Comparison of ENCODE assay signal across 1 cellular context in genomic region chr14:68349900-68350323, GRCh38.
A peak's percentile ranks its signal among the peaks of the same experiment; 100 is the strongest.
TF ChIP-seq lines count a peak whose summit lies in the region.

No MANE protein-coding gene starts in this region.

TF ChIP-seq in HEK293, 187 proteins besides CTCF, POLR2A, EP300 and RAD21 (continued from another document and continues in another):
- TF ChIP-seq, protein P1, sequence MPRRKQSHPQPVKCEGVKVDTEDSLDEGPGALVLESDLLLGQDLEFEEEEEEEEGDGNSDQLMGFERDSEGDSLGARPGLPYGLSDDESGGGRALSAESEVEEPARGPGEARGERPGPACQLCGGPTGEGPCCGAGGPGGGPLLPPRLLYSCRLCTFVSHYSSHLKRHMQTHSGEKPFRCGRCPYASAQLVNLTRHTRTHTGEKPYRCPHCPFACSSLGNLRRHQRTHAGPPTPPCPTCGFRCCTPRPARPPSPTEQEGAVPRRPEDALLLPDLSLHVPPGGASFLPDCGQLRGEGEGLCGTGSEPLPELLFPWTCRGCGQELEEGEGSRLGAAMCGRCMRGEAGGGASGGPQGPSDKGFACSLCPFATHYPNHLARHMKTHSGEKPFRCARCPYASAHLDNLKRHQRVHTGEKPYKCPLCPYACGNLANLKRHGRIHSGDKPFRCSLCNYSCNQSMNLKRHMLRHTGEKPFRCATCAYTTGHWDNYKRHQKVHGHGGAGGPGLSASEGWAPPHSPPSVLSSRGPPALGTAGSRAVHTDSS (tag by site-specific recombination; IDR thresholded peaks at IDR 0.05) = no peak
- TF ChIP-seq GLIS2 (tag by site-specific recombination; IDR thresholded peaks at IDR 0.05) (no peak), SCRT1 (tag by site-specific recombination; IDR thresholded peaks at IDR 0.05; ENCODE audit: borderline replicate concordance) (no peak), ZNF555 (tag by site-specific recombination; conservative IDR thresholded peaks at IDR 0.05) (no peak), ZNF202 (tag by site-specific recombination; IDR thresholded peaks at IDR 0.05; ENCODE audit: borderline replicate concordance) (no peak), SP3 (tag by site-specific recombination; IDR thresholded peaks at IDR 0.05) (no peak), ZNF658 (tag by site-specific recombination; IDR thresholded peaks at IDR 0.05) (no peak), OSR2 (tag by site-specific recombination; IDR thresholded peaks at IDR 0.05) (peak; percentile 58; the same call in 1 of the 2 replicates), SALL2 (tag by site-specific recombination; IDR thresholded peaks at IDR 0.05; ENCODE audit: borderline replicate concordance) (no peak), ZNF121 (tag by site-specific recombination; IDR thresholded peaks at IDR 0.05) (no peak), TCF7L2 (IDR thresholded peaks at IDR 0.05; ENCODE audit: borderline replicate concordance, low read depth, low read length) (peak; percentile 99), ZNF776 (tag by site-specific recombination; IDR thresholded peaks at IDR 0.05; ENCODE audit: borderline replicate concordance) (no peak), ZNF529 (tag by site-specific recombination; IDR thresholded peaks at IDR 0.05; ENCODE audit: insufficient replicate concordance) (no peak), KLF1 (tag by site-specific recombination; IDR thresholded peaks at IDR 0.05) (no peak), ZNF600 (tag by site-specific recombination; IDR thresholded peaks at IDR 0.05) (peak; percentile 52; the same call in 1 of the 2 replicates), ZNF184 (tag by site-specific recombination; IDR thresholded peaks at IDR 0.05) (no peak), ZNF777 (tag by site-specific recombination; IDR thresholded peaks at IDR 0.05; ENCODE audit: borderline replicate concordance) (no peak), ZNF426 (tag by site-specific recombination; IDR thresholded peaks at IDR 0.05) (no peak), FEZF1 (tag by site-specific recombination; IDR thresholded peaks at IDR 0.05) (peak; percentile 79), ZNF148 (tag by site-specific recombination; IDR thresholded peaks at IDR 0.05; ENCODE audit: borderline replicate concordance) (no peak), ZNF785 (tag by site-specific recombination; IDR thresholded peaks at IDR 0.05) (no peak), ZNF280C (tag by site-specific recombination; IDR thresholded peaks at IDR 0.05) (no peak), HIC1 (tag by site-specific recombination; IDR thresholded peaks at IDR 0.05) (no peak), ZNF366 (tag by site-specific recombination; conservative IDR thresholded peaks at IDR 0.05) (no peak; the same call in 1 of the 2 replicates), ZNF843 (tag by site-specific recombination; IDR thresholded peaks at IDR 0.05) (peak; percentile 76), YY1 (tag by site-specific recombination; IDR thresholded peaks at IDR 0.05) (no peak), ZNF221 (tag by site-specific recombination; IDR thresholded peaks at IDR 0.05; ENCODE audit: borderline replicate concordance) (no peak), ZBTB48 (tag by site-specific recombination; IDR thresholded peaks at IDR 0.05) (no peak), ZNF223 (tag by site-specific recombination; IDR thresholded peaks at IDR 0.05) (no peak), ZNF624 (tag by site-specific recombination; IDR thresholded peaks at IDR 0.05) (no peak), TRIM28 (IDR thresholded peaks at IDR 0.05; ENCODE audit: borderline replicate concordance, low read length) (0 out of 2 replicates have a peak, but pooled peaks have one; percentile 57), ZNF23 (tag by site-specific recombination; IDR thresholded peaks at IDR 0.05; ENCODE audit: borderline replicate concordance) (no peak), ZNF621 (tag by site-specific recombination; IDR thresholded peaks at IDR 0.05) (no peak), HOXD13 (CRISPR knock-in tag; IDR thresholded peaks at IDR 0.05; ENCODE audit: borderline replicate concordance) (no peak), ZNF610 (tag by site-specific recombination; IDR thresholded peaks at IDR 0.05; ENCODE audit: borderline replicate concordance) (no peak), ZNF830 (tag by site-specific recombination; IDR thresholded peaks at IDR 0.05; ENCODE audit: low read depth) (no peak)
- TF ChIP-seq, protein P2, sequence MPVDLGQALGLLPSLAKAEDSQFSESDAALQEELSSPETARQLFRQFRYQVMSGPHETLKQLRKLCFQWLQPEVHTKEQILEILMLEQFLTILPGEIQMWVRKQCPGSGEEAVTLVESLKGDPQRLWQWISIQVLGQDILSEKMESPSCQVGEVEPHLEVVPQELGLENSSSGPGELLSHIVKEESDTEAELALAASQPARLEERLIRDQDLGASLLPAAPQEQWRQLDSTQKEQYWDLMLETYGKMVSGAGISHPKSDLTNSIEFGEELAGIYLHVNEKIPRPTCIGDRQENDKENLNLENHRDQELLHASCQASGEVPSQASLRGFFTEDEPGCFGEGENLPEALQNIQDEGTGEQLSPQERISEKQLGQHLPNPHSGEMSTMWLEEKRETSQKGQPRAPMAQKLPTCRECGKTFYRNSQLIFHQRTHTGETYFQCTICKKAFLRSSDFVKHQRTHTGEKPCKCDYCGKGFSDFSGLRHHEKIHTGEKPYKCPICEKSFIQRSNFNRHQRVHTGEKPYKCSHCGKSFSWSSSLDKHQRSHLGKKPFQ (tag by site-specific recombination; IDR thresholded peaks at IDR 0.05) = peak; percentile 26; the same call in 1 of the 2 replicates
- TF ChIP-seq, protein P3, sequence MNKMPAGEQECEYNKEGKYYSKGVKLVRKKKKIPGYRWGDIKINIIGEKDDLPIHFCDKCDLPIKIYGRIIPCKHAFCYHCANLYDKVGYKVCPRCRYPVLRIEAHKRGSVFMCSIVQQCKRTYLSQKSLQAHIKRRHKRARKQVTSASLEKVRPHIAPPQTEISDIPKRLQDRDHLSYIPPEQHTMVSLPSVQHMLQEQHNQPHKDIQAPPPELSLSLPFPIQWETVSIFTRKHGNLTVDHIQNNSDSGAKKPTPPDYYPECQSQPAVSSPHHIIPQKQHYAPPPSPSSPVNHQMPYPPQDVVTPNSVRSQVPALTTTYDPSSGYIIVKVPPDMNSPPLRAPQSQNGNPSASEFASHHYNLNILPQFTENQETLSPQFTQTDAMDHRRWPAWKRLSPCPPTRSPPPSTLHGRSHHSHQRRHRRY (tag by site-specific recombination; IDR thresholded peaks at IDR 0.05) = no peak
- TF ChIP-seq, protein P4, sequence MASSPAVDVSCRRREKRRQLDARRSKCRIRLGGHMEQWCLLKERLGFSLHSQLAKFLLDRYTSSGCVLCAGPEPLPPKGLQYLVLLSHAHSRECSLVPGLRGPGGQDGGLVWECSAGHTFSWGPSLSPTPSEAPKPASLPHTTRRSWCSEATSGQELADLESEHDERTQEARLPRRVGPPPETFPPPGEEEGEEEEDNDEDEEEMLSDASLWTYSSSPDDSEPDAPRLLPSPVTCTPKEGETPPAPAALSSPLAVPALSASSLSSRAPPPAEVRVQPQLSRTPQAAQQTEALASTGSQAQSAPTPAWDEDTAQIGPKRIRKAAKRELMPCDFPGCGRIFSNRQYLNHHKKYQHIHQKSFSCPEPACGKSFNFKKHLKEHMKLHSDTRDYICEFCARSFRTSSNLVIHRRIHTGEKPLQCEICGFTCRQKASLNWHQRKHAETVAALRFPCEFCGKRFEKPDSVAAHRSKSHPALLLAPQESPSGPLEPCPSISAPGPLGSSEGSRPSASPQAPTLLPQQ (tag by site-specific recombination; IDR thresholded peaks at IDR 0.05) = 0 out of 2 replicates have a peak, but pooled peaks have one; percentile 28
- TF ChIP-seq, protein P5, sequence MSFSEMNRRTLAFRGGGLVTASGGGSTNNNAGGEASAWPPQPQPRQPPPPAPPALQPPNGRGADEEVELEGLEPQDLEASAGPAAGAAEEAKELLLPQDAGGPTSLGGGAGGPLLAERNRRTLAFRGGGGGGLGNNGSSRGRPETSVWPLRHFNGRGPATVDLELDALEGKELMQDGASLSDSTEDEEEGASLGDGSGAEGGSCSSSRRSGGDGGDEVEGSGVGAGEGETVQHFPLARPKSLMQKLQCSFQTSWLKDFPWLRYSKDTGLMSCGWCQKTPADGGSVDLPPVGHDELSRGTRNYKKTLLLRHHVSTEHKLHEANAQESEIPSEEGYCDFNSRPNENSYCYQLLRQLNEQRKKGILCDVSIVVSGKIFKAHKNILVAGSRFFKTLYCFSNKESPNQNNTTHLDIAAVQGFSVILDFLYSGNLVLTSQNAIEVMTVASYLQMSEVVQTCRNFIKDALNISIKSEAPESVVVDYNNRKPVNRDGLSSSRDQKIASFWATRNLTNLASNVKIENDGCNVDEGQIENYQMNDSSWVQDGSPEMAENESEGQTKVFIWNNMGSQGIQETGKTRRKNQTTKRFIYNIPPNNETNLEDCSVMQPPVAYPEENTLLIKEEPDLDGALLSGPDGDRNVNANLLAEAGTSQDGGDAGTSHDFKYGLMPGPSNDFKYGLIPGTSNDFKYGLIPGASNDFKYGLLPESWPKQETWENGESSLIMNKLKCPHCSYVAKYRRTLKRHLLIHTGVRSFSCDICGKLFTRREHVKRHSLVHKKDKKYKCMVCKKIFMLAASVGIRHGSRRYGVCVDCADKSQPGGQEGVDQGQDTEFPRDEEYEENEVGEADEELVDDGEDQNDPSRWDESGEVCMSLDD (tag by site-specific recombination; IDR thresholded peaks at IDR 0.05) = no peak
- TF ChIP-seq, protein P6, sequence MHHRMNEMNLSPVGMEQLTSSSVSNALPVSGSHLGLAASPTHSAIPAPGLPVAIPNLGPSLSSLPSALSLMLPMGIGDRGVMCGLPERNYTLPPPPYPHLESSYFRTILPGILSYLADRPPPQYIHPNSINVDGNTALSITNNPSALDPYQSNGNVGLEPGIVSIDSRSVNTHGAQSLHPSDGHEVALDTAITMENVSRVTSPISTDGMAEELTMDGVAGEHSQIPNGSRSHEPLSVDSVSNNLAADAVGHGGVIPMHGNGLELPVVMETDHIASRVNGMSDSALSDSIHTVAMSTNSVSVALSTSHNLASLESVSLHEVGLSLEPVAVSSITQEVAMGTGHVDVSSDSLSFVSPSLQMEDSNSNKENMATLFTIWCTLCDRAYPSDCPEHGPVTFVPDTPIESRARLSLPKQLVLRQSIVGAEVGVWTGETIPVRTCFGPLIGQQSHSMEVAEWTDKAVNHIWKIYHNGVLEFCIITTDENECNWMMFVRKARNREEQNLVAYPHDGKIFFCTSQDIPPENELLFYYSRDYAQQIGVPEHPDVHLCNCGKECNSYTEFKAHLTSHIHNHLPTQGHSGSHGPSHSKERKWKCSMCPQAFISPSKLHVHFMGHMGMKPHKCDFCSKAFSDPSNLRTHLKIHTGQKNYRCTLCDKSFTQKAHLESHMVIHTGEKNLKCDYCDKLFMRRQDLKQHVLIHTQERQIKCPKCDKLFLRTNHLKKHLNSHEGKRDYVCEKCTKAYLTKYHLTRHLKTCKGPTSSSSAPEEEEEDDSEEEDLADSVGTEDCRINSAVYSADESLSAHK (tag by site-specific recombination; IDR thresholded peaks at IDR 0.05) = no peak
- TF ChIP-seq, protein P7, sequence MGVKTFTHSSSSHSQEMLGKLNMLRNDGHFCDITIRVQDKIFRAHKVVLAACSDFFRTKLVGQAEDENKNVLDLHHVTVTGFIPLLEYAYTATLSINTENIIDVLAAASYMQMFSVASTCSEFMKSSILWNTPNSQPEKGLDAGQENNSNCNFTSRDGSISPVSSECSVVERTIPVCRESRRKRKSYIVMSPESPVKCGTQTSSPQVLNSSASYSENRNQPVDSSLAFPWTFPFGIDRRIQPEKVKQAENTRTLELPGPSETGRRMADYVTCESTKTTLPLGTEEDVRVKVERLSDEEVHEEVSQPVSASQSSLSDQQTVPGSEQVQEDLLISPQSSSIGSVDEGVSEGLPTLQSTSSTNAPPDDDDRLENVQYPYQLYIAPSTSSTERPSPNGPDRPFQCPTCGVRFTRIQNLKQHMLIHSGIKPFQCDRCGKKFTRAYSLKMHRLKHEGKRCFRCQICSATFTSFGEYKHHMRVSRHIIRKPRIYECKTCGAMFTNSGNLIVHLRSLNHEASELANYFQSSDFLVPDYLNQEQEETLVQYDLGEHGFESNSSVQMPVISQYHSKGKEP (tag by site-specific recombination; IDR thresholded peaks at IDR 0.05) = peak; percentile 74; the same call in 1 of the 2 replicates
